1 cellular context compared by ENCODE assay signal in genomic region chr15:59736181-59736580, GRCh38.
TF ChIP-seq lines count a peak whose summit lies in the region.

No MANE protein-coding gene starts in this region.

TF ChIP-seq in H1, 55 proteins besides CTCF, POLR2A, EP300 and RAD21:
- TF ChIP-seq JUN (IDR thresholded peaks at IDR 0.05; ENCODE audit: low read depth, low read length) (no peak), TAF1 (IDR thresholded peaks at IDR 0.05; ENCODE audit: low read depth, low read length) (no peak), CEBPB (IDR thresholded peaks at IDR 0.05; ENCODE audit: low read depth, low read length) (no peak), MAX (IDR thresholded peaks at IDR 0.05) (no peak), ZNF274 (IDR thresholded peaks at IDR 0.05; ENCODE audit: borderline replicate concordance, extremely low read depth, low read length) (no peak), SP1 (IDR thresholded peaks at IDR 0.05; ENCODE audit: low read depth, low read length) (no peak)
